24 cellular contexts compared by ENCODE assay signal in the genomic region with DNA sequence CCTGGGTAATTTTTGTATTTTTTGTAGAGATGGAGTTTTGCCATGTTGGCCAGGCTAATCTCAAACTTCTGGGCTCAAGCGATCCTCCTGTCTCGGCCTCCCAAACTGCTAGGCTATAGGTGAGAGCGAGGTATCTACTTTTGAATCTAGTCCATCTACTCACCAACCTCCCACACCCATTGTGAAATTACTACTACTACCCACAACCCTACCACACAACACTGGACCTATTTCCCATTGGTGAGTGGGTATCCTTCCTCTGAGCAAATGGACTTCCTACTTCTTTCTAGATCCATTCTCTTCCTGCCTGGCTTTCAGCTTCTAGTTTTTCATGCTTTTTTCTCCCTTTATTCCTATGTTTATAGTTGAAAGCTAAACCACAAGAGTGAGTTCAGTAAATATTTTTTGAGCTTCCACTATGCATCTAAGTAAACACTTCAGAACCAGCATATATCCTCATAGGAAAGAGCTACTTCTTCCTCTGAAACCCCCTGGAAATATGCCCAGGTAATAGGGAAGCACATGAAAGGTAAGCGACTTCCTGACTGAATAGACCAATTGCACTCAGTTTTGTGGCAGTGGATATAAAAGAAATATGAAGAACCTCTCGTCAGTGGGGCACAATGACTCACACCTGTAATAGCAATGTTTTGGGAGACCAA. TPM values are rescaled to one million over a fixed set of nuclear protein-coding genes. Genes with fewer than 3 reads are reported as not detected.
DNase-seq lines count a peak whose midpoint lies in the region; ATAC-seq and TF ChIP-seq lines count a peak whose summit lies in the region.
"Had no signal": no experiment of that assay in that cellular context is flagged by ENCODE, and none has a peak within 500 bp of the region (broad histone marks: within the 10 kb centered on the region; RNA-seq: fewer than 3 reads in every experiment).

No MANE protein-coding gene starts in this region.

- H3K36me3 ChIP-seq in HEK293 (ENCODE audit: control insufficient read depth in 2 of 2, insufficient read depth in 1 of 2, low read length in 2 of 2) (no peaks in the 10 kb centered on the region), SU-DHL-6 (ENCODE audit: low read length) (peaks cover 19% of the 10 kb centered on the region), left lung (no peaks in the 10 kb centered on the region), body of pancreas (replicated peaks in 1 of 2; ENCODE audit: insufficient read depth in 1 of 2, low read depth in 2 of 2) (no peaks in the 10 kb centered on the region)

- peak overlapping the region; percentile 37 for H3K4me3 Mint-ChIP-seq in Calu3 (ENCODE audit: low read depth, unreplicated experiment)
- H3K4me3 Mint-ChIP-seq: activated CD4-positive, alpha-beta T cell treated with anti-CD3 and anti-CD28 coated beads, Interleukin-2, amount 10 ng/mL, durations not matched to agents 7 days and 5 days; activated naive CD8-positive, alpha-beta T cell; activated T-helper 1 cell treated with anti-CD3 and anti-CD28 coated beads, Interleukin-12 subunit alpha, Interleukin-12 subunit beta, Interleukin-2, Interleukin-4 antibody, amounts not matched to agents 30 ng/mL and 10 ng/mL and 1 ng/mL, durations not matched to agents 14 hours and 24 hours and 36 hours; CD8-positive, alpha-beta memory T cell; stimulated activated effector memory CD8-positive, alpha-beta T cell treated with anti-CD3 and anti-CD28 coated beads, Interleukin-12 subunit alpha, Interleukin-12 subunit beta, amount 100 ng/mL, for 72 hours; T-helper 1 cell treated with Interleukin-12 subunit alpha and Interleukin-12 subunit beta and Interleukin-4 antibody, amounts not matched to agents 30 μg/mL and 1 μg/mL, for 36 hours had no signal

- peak; percentile 11 for ATAC-seq in left lung
- ATAC-seq in HG02938 (IDR thresholded peaks at IDR 0.05; ENCODE audit: unreplicated experiment): no peak
- ATAC-seq in body of pancreas: no peak
- ATAC-seq in left ventricle myocardium superior: no peak
- ATAC-seq: foreskin keratinocyte; Panc1; stimulated activated effector memory CD8-positive, alpha-beta T cell treated with anti-CD3 and anti-CD28 coated beads, Interleukin-12 subunit alpha, Interleukin-12 subunit beta, amount 100 ng/mL, for 72 hours had no signal

- peaks cover 56% of the 10 kb centered on the region for H3K36me3 Mint-ChIP-seq in Calu3 (ENCODE audit: insufficient read depth, unreplicated experiment)
- H3K36me3 Mint-ChIP-seq: activated naive CD8-positive, alpha-beta T cell; CD8-positive, alpha-beta memory T cell; stimulated activated effector memory CD8-positive, alpha-beta T cell treated with anti-CD3 and anti-CD28 coated beads, Interleukin-12 subunit alpha, Interleukin-12 subunit beta, amount 100 ng/mL, for 72 hours had no signal

- no peak overlapping the region for H3K4me3 ChIP-seq in HEK293 (ENCODE audit: low read depth, low read length)
- no peak overlapping the region for H3K4me3 ChIP-seq in SU-DHL-6 (ENCODE audit: insufficient read depth, low read length, poor library complexity, severe bottlenecking)
- no peak overlapping the region for H3K4me3 ChIP-seq in left lung
- no peak overlapping the region for H3K4me3 ChIP-seq in body of pancreas
- H3K4me3 ChIP-seq: hepatocyte, lung, skin epidermis had no signal

- H4K20me1 ChIP-seq in SU-DHL-6 (ENCODE audit: low read depth, low read length): peaks cover 41% of the 10 kb centered on the region

- H3F3A ChIP-seq in SU-DHL-6 (ENCODE audit: insufficient read depth): peaks cover 66% of the 10 kb centered on the region

- POLR2A ChIA-PET in HEK293 (lab: Yijun Ruan, JAX): no interaction called here

- no peak for TF ChIP-seq POLR2A in body of pancreas (IDR thresholded peaks at IDR 0.05)

- no TSS peak for BruUV-seq in Calu3 (replicated peaks; lab: Mats Ljungman, UMichigan)

- H3K9me3 ChIP-seq in HEK293 (ENCODE audit: control insufficient read depth, insufficient read depth, low read depth, low read length) (no peaks in the 10 kb centered on the region), SU-DHL-6 (ENCODE audit: insufficient read depth, low read length) (no peaks in the 10 kb centered on the region), left lung (no peaks in the 10 kb centered on the region), body of pancreas (no peaks in the 10 kb centered on the region)

- H3K27ac ChIP-seq in HEK293 (ENCODE audit: extremely low read depth, low read depth, low read length) (no peak overlapping the region), SU-DHL-6 (ENCODE audit: low read depth, low read length) (peak overlapping the region; percentile 75), left lung (no peak overlapping the region), body of pancreas (peak overlapping the region in 1 of 4 donors; percentile 29)
- H3K27ac ChIP-seq: foreskin keratinocyte, hepatocyte, skin epidermis had no signal

- H3K9ac ChIP-seq in SU-DHL-6 (ENCODE audit: low read length): peak overlapping the region; percentile 10; the same call in 1 of the 2 replicates

- H3K9me3 Mint-ChIP-seq in Calu3 (ENCODE audit: low read depth, unreplicated experiment): no peaks in the 10 kb centered on the region
- H3K9me3 Mint-ChIP-seq: activated CD4-positive, alpha-beta T cell treated with anti-CD3 and anti-CD28 coated beads, Interleukin-2, amount 10 ng/mL, durations not matched to agents 7 days and 5 days; activated T-helper 1 cell treated with anti-CD3 and anti-CD28 coated beads, Interleukin-12 subunit alpha, Interleukin-12 subunit beta, Interleukin-2, Interleukin-4 antibody, amounts not matched to agents 30 ng/mL and 10 ng/mL and 1 ng/mL, durations not matched to agents 14 hours and 24 hours and 36 hours; CD8-positive, alpha-beta memory T cell; stimulated activated effector memory CD8-positive, alpha-beta T cell treated with anti-CD3 and anti-CD28 coated beads, Interleukin-12 subunit alpha, Interleukin-12 subunit beta, amount 100 ng/mL, for 72 hours; T-helper 1 cell treated with Interleukin-12 subunit alpha and Interleukin-12 subunit beta and Interleukin-4 antibody, amounts not matched to agents 30 μg/mL and 1 μg/mL, for 36 hours had no signal

- H2AFZ ChIP-seq in SU-DHL-6 (ENCODE audit: low read depth, low read length, severe bottlenecking): no peak overlapping the region
- H2AFZ ChIP-seq: hepatocyte had no signal

- H3K27me3 Mint-ChIP-seq in Calu3 (ENCODE audit: unreplicated experiment): no peaks in the 10 kb centered on the region

- DNase-seq in Calu3 (no peak), left lung (no peak), body of pancreas (no peak), left ventricle myocardium superior (no peak), NCI-H2029 (lab: John Stamatoyannopoulos, UW) (no peak)
- DNase-seq: activated CD4-positive, alpha-beta T cell treated with anti-CD3 and anti-CD28 coated beads, Interleukin-2, amount 10 ng/mL, durations not matched to agents 7 days and 5 days; CD8-positive, alpha-beta memory T cell; DND-41; effector CD8-positive, alpha-beta T cell; foreskin keratinocyte; NCI-H2029 treated with DMSO at 0.1 percent for 48 hours; nucleus accumbens; stimulated activated CD4-positive, alpha-beta T cell treated with anti-CD3 and anti-CD28 coated beads, Interleukin-2, amount 100 ng/mL, for 24 hours had no signal

- peaks cover 79% of the 10 kb centered on the region for H3K4me1 Mint-ChIP-seq in Calu3 (ENCODE audit: low read depth, unreplicated experiment)
- H3K4me1 Mint-ChIP-seq: activated CD4-positive, alpha-beta T cell treated with anti-CD3 and anti-CD28 coated beads, Interleukin-2, amount 10 ng/mL, durations not matched to agents 7 days and 5 days; CD8-positive, alpha-beta memory T cell; stimulated activated effector memory CD8-positive, alpha-beta T cell treated with anti-CD3 and anti-CD28 coated beads, Interleukin-12 subunit alpha, Interleukin-12 subunit beta, amount 100 ng/mL, for 72 hours had no signal

- intact Hi-C loops in Calu3 (cut with micrococcal nuclease; ENCODE audit: unreplicated experiment): loop anchor here (5.0 kb wide), 2 partner anchors 34 to 36 kb away; no protein-coding TSS in a partner anchor
- intact Hi-C loops in left lung (cut with DNase I): no loop called here
- intact Hi-C loops in body of pancreas (cut with DNase I): no loop called here
- intact Hi-C loops in left ventricle myocardium superior (cut with micrococcal nuclease): no loop called here

- H3K4me1 ChIP-seq in HEK293 (ENCODE audit: control insufficient read depth, insufficient read depth, low read length): peaks cover 4% of the 10 kb centered on the region
- peaks cover 13 to 25% of the 10 kb centered on the region in 2 donors for H3K4me1 ChIP-seq in left lung
- peaks cover 24% of the 10 kb centered on the region for H3K4me1 ChIP-seq in body of pancreas

- H3K27ac Mint-ChIP-seq in Calu3 (ENCODE audit: unreplicated experiment): peak overlapping the region; percentile 78
- H3K27ac Mint-ChIP-seq: activated CD4-positive, alpha-beta T cell treated with anti-CD3 and anti-CD28 coated beads, Interleukin-2, amount 10 ng/mL, durations not matched to agents 7 days and 5 days; activated naive CD8-positive, alpha-beta T cell; activated T-helper 1 cell treated with anti-CD3 and anti-CD28 coated beads, Interleukin-12 subunit alpha, Interleukin-12 subunit beta, Interleukin-2, Interleukin-4 antibody, amounts not matched to agents 30 ng/mL and 10 ng/mL and 1 ng/mL, durations not matched to agents 14 hours and 24 hours and 36 hours; stimulated activated effector memory CD8-positive, alpha-beta T cell treated with anti-CD3 and anti-CD28 coated beads, Interleukin-12 subunit alpha, Interleukin-12 subunit beta, amount 100 ng/mL, for 72 hours; T-helper 1 cell treated with Interleukin-12 subunit alpha and Interleukin-12 subunit beta and Interleukin-4 antibody, amounts not matched to agents 30 μg/mL and 1 μg/mL, for 36 hours had no signal

- H3K4me2 ChIP-seq in SU-DHL-6 (ENCODE audit: low read depth, low read length, poor library complexity, severe bottlenecking): peak overlapping the region; percentile 63
- H3K4me2 ChIP-seq: hepatocyte had no signal

- H3K27me3 ChIP-seq in SU-DHL-6 (ENCODE audit: low read length): no peaks in the 10 kb centered on the region
- no peaks in the 10 kb centered on the region for H3K27me3 ChIP-seq in left lung
- H3K27me3 ChIP-seq in body of pancreas: no peaks in the 10 kb centered on the region
- H3K27me3 ChIP-seq: foreskin keratinocyte, hepatocyte had no signal

- TF ChIP-seq CTCF in Calu3 (IDR thresholded peaks at IDR 0.05; ENCODE audit: unreplicated experiment) (no peak), HEK293 (tag by site-specific recombination; IDR thresholded peaks at IDR 0.05) (no peak), SU-DHL-6 (IDR thresholded peaks at IDR 0.05; ENCODE audit: insufficient read depth, low read length, poor library complexity, severe bottlenecking) (no peak), left lung (IDR thresholded peaks at IDR 0.05) (no peak), body of pancreas (IDR thresholded peaks at IDR 0.05) (no peak)

- H3K9me2 ChIP-seq in SU-DHL-6 (replicated peaks; ENCODE audit: insufficient read depth, low read length): no peaks in the 10 kb centered on the region

- WGBS in body of pancreas, 2 donors: 82 to 91% methylated on average over 5 of the region's 5 CpGs

- CTCF ChIA-PET in Calu3 (lab: Charles Lee): interaction anchor here (0.6 to 1.6 kb wide), 2 partner anchors 26 to 85 kb away, joined by 4 to 6 read pairs; no protein-coding TSS in a partner anchor
- CTCF ChIA-PET in HEK293 (lab: Yijun Ruan, JAX): interaction anchor here (0.5 to 0.6 kb wide), 2 partner anchors 18 to 392 kb away, joined by 3 read pairs; no protein-coding TSS in a partner anchor

- peaks cover 100% of the 10 kb centered on the region for H3K79me2 ChIP-seq in SU-DHL-6 (ENCODE audit: insufficient read depth, low read length)

RNA-seq across cellular contexts. Expression of gene MYO1E, which starts 39.1 kb away (rescaled TPM):
- total RNA-seq in Calu3 (2022): 617 and 655 TPM in 2 replicates
- total RNA-seq in left lung: 100 to 1,000 TPM in 1 of 2 donors, 10 to 100 TPM in 1; 75.7 to 101 TPM
- 10 to 100 TPM; 14.0 to 48.5 TPM for total RNA-seq in body of pancreas
- 36.4 TPM for total RNA-seq in left ventricle myocardium superior
